In the genomic region with DNA sequence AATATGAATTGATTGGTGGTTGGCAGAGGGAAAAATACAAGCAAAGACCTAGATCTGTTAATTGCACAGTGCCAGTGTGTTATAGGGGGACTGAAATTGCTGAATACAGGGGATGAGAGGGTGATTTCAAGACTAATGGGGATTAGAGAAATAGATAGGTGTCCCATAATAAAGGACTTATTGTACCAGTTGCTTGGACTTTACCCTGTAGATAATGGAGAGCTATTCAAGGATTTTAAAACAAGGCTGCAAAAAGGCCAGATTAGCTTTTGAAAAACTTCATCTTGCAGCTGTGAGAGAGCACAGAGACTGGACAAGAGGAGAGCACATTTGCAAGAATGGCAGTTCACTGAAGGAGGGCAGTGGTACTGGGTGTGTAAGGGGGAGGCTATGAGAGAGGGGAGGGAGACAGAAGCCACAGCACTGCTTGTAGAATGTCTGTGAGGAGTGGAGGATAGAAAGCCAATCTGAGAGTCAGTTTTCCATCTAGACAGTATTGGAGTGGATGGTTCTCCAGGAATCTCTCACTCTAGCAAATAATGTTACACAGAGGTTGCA, we compare ENCODE assay signal across 21 cellular contexts. TPM values are rescaled to one million over a fixed set of nuclear protein-coding genes. Genes with fewer than 3 reads are reported as not detected.
A peak's percentile ranks its signal among the peaks of the same experiment; 100 is the strongest.
DNase-seq lines count a peak whose midpoint lies in the region; ATAC-seq, FAIRE-seq and TF ChIP-seq lines count a peak whose summit lies in the region.
"Had no signal": no experiment of that assay in that cellular context is flagged by ENCODE, and none has a peak within 500 bp of the region (broad histone marks: within the 10 kb centered on the region; RNA-seq: fewer than 3 reads in every experiment).

No MANE protein-coding gene starts in this region.

- peaks cover 8% of the 10 kb centered on the region for H3K36me3 Mint-ChIP-seq in T-helper 17 cell (ENCODE audit: low read depth)
- H3K36me3 Mint-ChIP-seq: CD4-positive, CD25-positive, alpha-beta regulatory T cell; CD8-positive, alpha-beta memory T cell had no signal

- H3K27me3 ChIP-seq in HepG2 (ENCODE audit: control insufficient read depth in 1 of 2, insufficient read depth in 2 of 2, low read length in 2 of 2) (no peaks in the 10 kb centered on the region; a peak in 1 of 5 replicates), right lobe of liver (no peaks in the 10 kb centered on the region), neuronal stem cell (ENCODE audit: control insufficient read depth in 3 of 3, insufficient read depth in 3 of 3, low read depth in 1 of 3, low read length in 3 of 3) (peaks cover 0 to 5% (median 0%) of the 10 kb centered on the region in 3 experiments)
- H3K27me3 ChIP-seq: BE2C had no signal

- no peak overlapping the region for H3K23ac ChIP-seq in neuronal stem cell (ENCODE audit: low read depth, low read length, poor library complexity)

- TF ChIP-seq CTCF in HepG2 (CRISPR knock-in tag; IDR thresholded peaks at IDR 0.05): no peak
- no peak for TF ChIP-seq CTCF in right lobe of liver (IDR thresholded peaks at IDR 0.05)
- TF ChIP-seq CTCF in GM13977 (IDR thresholded peaks at IDR 0.05; ENCODE audit: extremely low read depth, insufficient read depth, missing control alignments): no peak

- H2BK12ac ChIP-seq in neuronal stem cell (ENCODE audit: low read length): no peak overlapping the region

- no peak overlapping the region for H2AFZ ChIP-seq in HepG2 (ENCODE audit: low read length)
- no peak overlapping the region for H2AFZ ChIP-seq in neuronal stem cell (ENCODE audit: low read length)

- no peak overlapping the region for H3K27ac ChIP-seq in HepG2 (ENCODE audit: extremely low read length, insufficient read depth, low read length)
- H3K27ac ChIP-seq in right lobe of liver: no peak overlapping the region
- H3K27ac ChIP-seq in neuronal stem cell (replicated peaks; ENCODE audit: low read length): no peak overlapping the region

- H3K79me2 ChIP-seq in HepG2 (ENCODE audit: insufficient read depth, low read length): no peaks in the 10 kb centered on the region

- TF ChIP-seq RAD21 in HepG2 (CRISPR knock-in tag; IDR thresholded peaks at IDR 0.05): no peak

- H3K27ac Mint-ChIP-seq in T-helper 17 cell: peak overlapping the region; percentile 74
- H3K27ac Mint-ChIP-seq: CD4-positive, CD25-positive, alpha-beta regulatory T cell; CD8-positive, alpha-beta memory T cell; H9 had no signal

- intact Hi-C loops in HepG2 (cut with micrococcal nuclease; ENCODE audit: unreplicated experiment): no loop called here
- intact Hi-C loops in right lobe of liver (cut with DNase I): no loop called here

- peaks cover 41% of the 10 kb centered on the region for H3K27me3 Mint-ChIP-seq in T-helper 17 cell

- H3K4me3 ChIP-seq in HepG2 (replicated peaks in 1 of 3; ENCODE audit: insufficient read depth in 1 of 3, low read depth in 2 of 3, low read length in 3 of 3) (no peak overlapping the region), right lobe of liver (no peak overlapping the region), neuronal stem cell (ENCODE audit: low read length in 2 of 2) (no peak overlapping the region)
- H3K4me3 ChIP-seq: K562 had no signal

- DNase-seq in HepG2 (ENCODE audit: low spot score): peak; percentile 51
- DNase-seq in right lobe of liver: no peak
- DNase-seq in T-helper 17 cell: no peak
- DNase-seq in neuronal stem cell (ENCODE audit: low spot score): peak; percentile 42
- no peak for DNase-seq in H4 (ENCODE audit: low spot score)
- no peak for DNase-seq in ureter (ENCODE audit: low spot score)
- no peak for DNase-seq in GM13977 (ENCODE audit: low spot score)
- DNase-seq: ACHN; BE2C; C1 segment of cervical spinal cord; CD4-positive, CD25-positive, alpha-beta regulatory T cell; CD8-positive, alpha-beta memory T cell; COR-L47; GOT3; H9; IMR-90 had no signal

- TF ChIP-seq EP300 in HepG2 (IDR thresholded peaks at IDR 0.05; ENCODE audit: low read depth in 2 of 2, low read length in 2 of 2) (no peak), HepG2 (CRISPR knock-in tag; IDR thresholded peaks at IDR 0.05; ENCODE audit: borderline replicate concordance) (no peak)

- no peak for TF ChIP-seq POLR2A in HepG2 (IDR thresholded peaks at IDR 0.05; ENCODE audit: insufficient read depth in 1 of 2, low read depth in 2 of 2, low read length in 2 of 2)
- TF ChIP-seq POLR2A in right lobe of liver (IDR thresholded peaks at IDR 0.05): no peak

- H2BK5ac ChIP-seq in neuronal stem cell (ENCODE audit: low read length): no peak overlapping the region

- H3K4me2 ChIP-seq in HepG2 (ENCODE audit: low read depth, low read length): peak overlapping the region; percentile 57
- no peak overlapping the region for H3K4me2 ChIP-seq in neuronal stem cell (ENCODE audit: insufficient read depth, low read length, poor library complexity, severe bottlenecking)

- H3K79me1 ChIP-seq in neuronal stem cell (ENCODE audit: low read depth, low read length): no peaks in the 10 kb centered on the region

- no peak overlapping the region for H2BK120ac ChIP-seq in neuronal stem cell (ENCODE audit: low read depth, low read length)

- H3K4me3 Mint-ChIP-seq in T-helper 17 cell: no peak overlapping the region
- H3K4me3 Mint-ChIP-seq: CD4-positive, CD25-positive, alpha-beta regulatory T cell; CD8-positive, alpha-beta memory T cell; H9 had no signal

- peak; percentile 75 for ATAC-seq in HepG2
- ATAC-seq in right lobe of liver: no peak
- ATAC-seq in T-helper 17 cell: no peak
- ATAC-seq: K562 had no signal

- BruUV-seq in HepG2 (replicated peaks; lab: Mats Ljungman, UMichigan): no TSS peak

- no peaks in the 10 kb centered on the region for H3K9me3 ChIP-seq in HepG2 (ENCODE audit: low read length)
- no peaks in the 10 kb centered on the region for H3K9me3 ChIP-seq in right lobe of liver
- no peaks in the 10 kb centered on the region for H3K9me3 ChIP-seq in T-helper 17 cell (ENCODE audit: control insufficient read depth, low read length, poor library complexity, severe bottlenecking)
- peaks cover 0 to 5% of the 10 kb centered on the region in 2 donors for H3K9me3 ChIP-seq in neuronal stem cell (replicated peaks in 1 of 2; ENCODE audit: control insufficient read depth in 2 of 2, insufficient read depth in 1 of 2, low read depth in 1 of 2, low read length in 2 of 2)
- H3K9me3 ChIP-seq: BE2C had no signal

- in situ Hi-C loops in HepG2 (cut with HindIII; ENCODE audit: extremely low pct_ligation_motif_present, low pct_unique_long_range_greater_than_20kb) (no loop called here), GM13977 (cut with MboI; ENCODE audit: low pct_unique_long_range_greater_than_20kb, low sequenced_read_pairs, unreplicated experiment) (no loop called here)

- H4K91ac ChIP-seq in neuronal stem cell (ENCODE audit: low read depth, low read length, poor library complexity): no peak overlapping the region

- H3K14ac ChIP-seq in neuronal stem cell (ENCODE audit: low read length): no peak overlapping the region

- no peak overlapping the region for H3K9ac ChIP-seq in HepG2 (ENCODE audit: insufficient read depth, low read depth, low read length)
- H3K9ac ChIP-seq in neuronal stem cell (ENCODE audit: low read depth, low read length, poor library complexity): no peak overlapping the region

- H4K20me1 ChIP-seq in HepG2 (ENCODE audit: insufficient read depth, low read length): no peaks in the 10 kb centered on the region

- H3K18ac ChIP-seq in neuronal stem cell (ENCODE audit: low read length): no peak overlapping the region

- FAIRE-seq in HepG2 (lab: Jason Lieb, UNC): peak; percentile 26
- FAIRE-seq: D721Med, G401.6, GM12891, GM18507, K562 had no signal

- H2AK5ac ChIP-seq in neuronal stem cell (ENCODE audit: low read depth, low read length): no peak overlapping the region

- POLR2A ChIA-PET in HepG2 (lab: Yijun Ruan, JAX): no interaction called here

- no peaks in the 10 kb centered on the region for H3K36me3 ChIP-seq in HepG2 (replicated peaks in 1 of 2; ENCODE audit: control insufficient read depth in 1 of 2, insufficient read depth in 2 of 2, low read length in 2 of 2)
- no peaks in the 10 kb centered on the region for H3K36me3 ChIP-seq in right lobe of liver
- no peaks in the 10 kb centered on the region for H3K36me3 ChIP-seq in neuronal stem cell (replicated peaks in 1 of 2; ENCODE audit: control insufficient read depth in 2 of 2, insufficient read depth in 2 of 2, low read length in 2 of 2)
- H3K36me3 ChIP-seq: BE2C had no signal

- no peak overlapping the region for H4K8ac ChIP-seq in neuronal stem cell (ENCODE audit: low read depth, low read length)

- H2BK15ac ChIP-seq in neuronal stem cell (ENCODE audit: low read length): no peak overlapping the region

- no peak overlapping the region for H3K4ac ChIP-seq in neuronal stem cell (ENCODE audit: low read length)

- CTCF ChIA-PET in HepG2 (lab: Yijun Ruan, JAX; ENCODE audit: low intra/inter-chr PET ratio, low total read pairs): no interaction called here

- H3K4me1 Mint-ChIP-seq in T-helper 17 cell: no peaks in the 10 kb centered on the region
- H3K4me1 Mint-ChIP-seq: CD4-positive, CD25-positive, alpha-beta regulatory T cell; CD8-positive, alpha-beta memory T cell had no signal

- peaks cover 14% of the 10 kb centered on the region for H3K4me1 ChIP-seq in HepG2 (ENCODE audit: insufficient read depth, low read length)
- no peaks in the 10 kb centered on the region for H3K4me1 ChIP-seq in right lobe of liver
- peaks cover 0 to 2% of the 10 kb centered on the region in 2 donors for H3K4me1 ChIP-seq in neuronal stem cell (ENCODE audit: control insufficient read depth in 2 of 2, insufficient read depth in 1 of 2, low read depth in 1 of 2, low read length in 2 of 2)

RNA-seq across cellular contexts. Expression of a gene that starts 28.8 kb away (rescaled TPM):
- total RNA-seq in HepG2 (2016; rRNA removed; fragmentation: Illumina TruSeq; extraction: Trizol) (27.0 and 33.7 TPM in 2 replicates), right lobe of liver (10 to 100 TPM; 10.4 to 18.4 (median 11.1) TPM), T-helper 17 cell (10 to 100 TPM; 24.7 to 25.4 TPM), ureter (41.1 TPM)
- 20.4 and 22.0 TPM in 2 replicates for total RNA-seq in HepG2 (2016; cell fraction: cytosol; rRNA removed; fragmentation: Illumina TruSeq; extraction: Trizol; ENCODE audit: low read depth)
- 29.5 and 36.1 TPM in 2 replicates for total RNA-seq in HepG2 (2016; cell fraction: insoluble cytoplasmic fraction; rRNA removed; fragmentation: Illumina TruSeq; extraction: Trizol)
- 15.7 and 16.3 TPM in 2 replicates for total RNA-seq in HepG2 (2016; cell fraction: membrane; rRNA removed; fragmentation: Illumina TruSeq; extraction: Trizol)
- total RNA-seq in HepG2 (2016; cell fraction: nucleus; rRNA removed; fragmentation: Illumina TruSeq; extraction: Trizol): 30.9 and 31.8 TPM in 2 replicates
- polyA plus RNA-seq in HepG2 (2011; rRNA removed): 18.2 and 18.3 TPM in 2 replicates
- polyA plus RNA-seq in HepG2 (2011; cell fraction: cytosol; rRNA removed): 9.9 and 16.7 TPM in 2 replicates
- polyA plus RNA-seq in HepG2 (2011; cell fraction: nucleus; rRNA removed): 3.8 and 4.1 TPM in 2 replicates
- polyA plus RNA-seq in HepG2 (2012): 26.4 and 27.2 TPM in 2 replicates
- polyA plus RNA-seq in HepG2 (2016; cell fraction: cytosol; fragmentation: Illumina TruSeq; extraction: Trizol; ENCODE audit: low read depth): 1.2 and 1.4 TPM in 2 replicates
- 13.5 and 14.1 TPM in 2 replicates for polyA plus RNA-seq in HepG2 (2016; cell fraction: insoluble cytoplasmic fraction; fragmentation: Illumina TruSeq; extraction: Trizol; ENCODE audit: low read depth)
- polyA plus RNA-seq in HepG2 (2016; cell fraction: membrane; fragmentation: Illumina TruSeq; extraction: Trizol; ENCODE audit: low read depth): 4.2 TPM in 2 replicates
- 17.8 and 23.2 TPM in 2 replicates for polyA plus RNA-seq in HepG2 (2016; cell fraction: nucleus; fragmentation: Illumina TruSeq; extraction: Trizol; ENCODE audit: insufficient read depth, low read depth)
- 26.1 and 37.5 TPM in 2 replicates for polyA minus RNA-seq in HepG2 (2011; rRNA and poly(A)+ RNA removed; ENCODE audit: low replicate concordance)
- 32.9 and 41.5 TPM in 2 replicates for polyA minus RNA-seq in HepG2 (2011; cell fraction: cytosol; rRNA and poly(A)+ RNA removed)
- 33.3 and 41.2 TPM in 2 replicates for polyA minus RNA-seq in HepG2 (2011; cell fraction: nucleus; rRNA and poly(A)+ RNA removed)
- 28.2 TPM for polyA plus RNA-seq in neuronal stem cell (2013, experiment 1 of 2)
- 29.4 TPM for polyA plus RNA-seq in neuronal stem cell (2013, experiment 2 of 2)
- total RNA-seq in H4 (2014; rRNA removed; shearing (Covaris generic)): 27.9 and 36.2 TPM in 2 replicates

RNA-seq across cellular contexts. Expression of a gene that starts 37.1 kb away (rescaled TPM):
- total RNA-seq in HepG2 (2016; rRNA removed; fragmentation: Illumina TruSeq; extraction: Trizol): 51.2 and 83.8 TPM in 2 replicates
- 19.0 and 26.0 TPM in 2 replicates for total RNA-seq in HepG2 (2016; cell fraction: cytosol; rRNA removed; fragmentation: Illumina TruSeq; extraction: Trizol; ENCODE audit: low read depth)
- total RNA-seq in HepG2 (2016; cell fraction: insoluble cytoplasmic fraction; rRNA removed; fragmentation: Illumina TruSeq; extraction: Trizol): 45.8 and 80.1 TPM in 2 replicates
- 22.8 and 27.8 TPM in 2 replicates for total RNA-seq in HepG2 (2016; cell fraction: membrane; rRNA removed; fragmentation: Illumina TruSeq; extraction: Trizol)
- total RNA-seq in HepG2 (2016; cell fraction: nucleus; rRNA removed; fragmentation: Illumina TruSeq; extraction: Trizol): 56.8 and 65.2 TPM in 2 replicates
- polyA plus RNA-seq in HepG2 (2011; rRNA removed): 29.4 and 37.7 TPM in 2 replicates
- 21.3 and 33.2 TPM in 2 replicates for polyA plus RNA-seq in HepG2 (2011; cell fraction: cytosol; rRNA removed)
- polyA plus RNA-seq in HepG2 (2011; cell fraction: nucleus; rRNA removed): 11.4 and 15.6 TPM in 2 replicates
- 24.5 and 32.4 TPM in 2 replicates for polyA plus RNA-seq in HepG2 (2012)
- 4.0 and 5.3 TPM in 2 replicates for polyA plus RNA-seq in HepG2 (2016; cell fraction: cytosol; fragmentation: Illumina TruSeq; extraction: Trizol; ENCODE audit: low read depth)
- polyA plus RNA-seq in HepG2 (2016; cell fraction: insoluble cytoplasmic fraction; fragmentation: Illumina TruSeq; extraction: Trizol; ENCODE audit: low read depth): 69.2 and 81.5 TPM in 2 replicates
- 12.3 and 17.1 TPM in 2 replicates for polyA plus RNA-seq in HepG2 (2016; cell fraction: membrane; fragmentation: Illumina TruSeq; extraction: Trizol; ENCODE audit: low read depth)
- polyA plus RNA-seq in HepG2 (2016; cell fraction: nucleus; fragmentation: Illumina TruSeq; extraction: Trizol; ENCODE audit: insufficient read depth, low read depth): 44.4 and 45.6 TPM in 2 replicates
- polyA minus RNA-seq in HepG2 (2011; rRNA and poly(A)+ RNA removed; ENCODE audit: low replicate concordance): 29.0 and 31.4 TPM in 2 replicates
- polyA minus RNA-seq in HepG2 (2011; cell fraction: cytosol; rRNA and poly(A)+ RNA removed): 24.6 and 25.0 TPM in 2 replicates
- 109 and 111 TPM in 2 replicates for polyA minus RNA-seq in HepG2 (2011; cell fraction: nucleus; rRNA and poly(A)+ RNA removed)
- total RNA-seq in right lobe of liver: 10 to 100 TPM; 11.4 to 17.9 (median 12.9) TPM
- 10 to 100 TPM; 34.5 to 40.6 TPM for total RNA-seq in T-helper 17 cell
- 41.5 TPM for polyA plus RNA-seq in neuronal stem cell (2013, experiment 1 of 2)
- 42.0 TPM for polyA plus RNA-seq in neuronal stem cell (2013, experiment 2 of 2)
- total RNA-seq in H4 (2014; rRNA removed; shearing (Covaris generic)): 30.2 and 41.6 TPM in 2 replicates
- total RNA-seq in ureter: 53.2 TPM

Comparison
In these comparisons a context has a peak if more than half of its experiments do, and no peak if none do; other contexts are left out.
1. DNase-seq: peak in HepG2 (single experiment) and neuronal stem cell (single experiment); none in right lobe of liver (0 of 3), T-helper 17 cell (0 of 3), H4 (single experiment), ureter (single experiment) and GM13977 (single experiment).